Comparison of ENCODE assay signal across 9 cellular contexts in the genomic region with DNA sequence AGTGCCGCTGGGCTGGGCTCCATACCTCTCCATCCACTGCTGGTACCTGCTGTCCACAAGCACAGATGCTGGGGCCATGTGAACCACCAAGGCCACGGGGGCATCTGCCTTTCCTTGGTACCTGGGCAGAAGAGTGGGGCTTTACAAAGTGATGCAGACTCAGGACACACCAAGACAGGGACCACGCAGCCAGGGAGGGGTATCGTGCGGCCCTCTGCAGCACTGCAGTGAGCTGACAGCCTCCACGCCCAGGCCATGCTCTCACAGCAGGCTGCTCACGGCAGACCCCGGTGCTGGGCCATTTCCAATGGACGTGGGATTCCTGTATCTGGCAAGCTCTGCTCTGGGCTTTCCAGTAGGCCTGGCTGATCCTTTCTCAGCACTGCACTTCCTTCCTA. TPM values are rescaled to one million over a fixed set of nuclear protein-coding genes. Genes with fewer than 3 reads are reported as not detected.
DNase-seq lines count a peak whose midpoint lies in the region; ATAC-seq and TF ChIP-seq lines count a peak whose summit lies in the region.
"Had no signal": no experiment of that assay in that cellular context is flagged by ENCODE, and none has a peak within 500 bp of the region (broad histone marks: within the 10 kb centered on the region; RNA-seq: fewer than 3 reads in every experiment).

No MANE protein-coding gene starts in this region.

- no peaks in the 10 kb centered on the region for H3K27me3 ChIP-seq in left ventricle myocardium inferior (ENCODE audit: low read depth)

- H3K36me3 ChIP-seq in left ventricle myocardium inferior, result peaks cover 99% of the 10 kb centered on the region

- CTCF ChIA-PET in RWPE1 (lab: Yijun Ruan, JAX), result interaction anchor here (0.6 to 1.0 kb wide), 3 partner anchors 12 to 1126 kb away, joined by 3 to 7 read pairs (median 3); no protein-coding TSS in a partner anchor
- CTCF ChIA-PET in GM10248 (lab: Yijun Ruan, JAX), result interaction anchor here (0.9 to 5.0 kb wide), 18 partner anchors 10 to 822 kb away, joined by 3 to 56 read pairs (median 9); a partner anchor contains a TSS

- H3K4me1 ChIP-seq in left ventricle myocardium inferior, result peaks cover 8% of the 10 kb centered on the region

- ATAC-seq in GM18907 (IDR thresholded peaks at IDR 0.05; ENCODE audit: unreplicated experiment) (peak; percentile 40), GM18867 (IDR thresholded peaks at IDR 0.05; ENCODE audit: unreplicated experiment) (no peak)

- TF ChIP-seq CTCF in RWPE1 (conservative IDR thresholded peaks at IDR 0.05; ENCODE audit: low read depth) (peak; percentile 63), left ventricle myocardium inferior (IDR thresholded peaks at IDR 0.05; ENCODE audit: borderline replicate concordance) (peak; percentile 6), GM10248 (IDR thresholded peaks at IDR 0.05; ENCODE audit: control extremely low read depth, extremely low read depth, low read depth, missing control alignments) (no peak)

- no peak overlapping the region for H3K4me3 ChIP-seq in left ventricle myocardium inferior

- intact Hi-C loops in left ventricle myocardium inferior (cut with micrococcal nuclease), result no loop called here
- intact Hi-C loops in posterior vena cava (cut with DNase I), result loop anchor here (5.0 to 10.0 kb wide), 2 partner anchors 819 to 821 kb away; no protein-coding TSS in a partner anchor

- H3K9me3 ChIP-seq in left ventricle myocardium inferior (replicated peaks), result no peaks in the 10 kb centered on the region

- POLR2A ChIA-PET in RWPE1 (lab: Yijun Ruan, JAX; ENCODE audit: low non-redundant PET), result no interaction called here
- POLR2A ChIA-PET in GM10248 (lab: Yijun Ruan, JAX), result interaction anchor here (0.6 kb wide), 1 partner anchor 138 kb away, joined by 3 read pairs; no protein-coding TSS in a partner anchor

- no peak for DNase-seq in RWPE1 (ENCODE audit: low spot score)
- DNase-seq in left ventricle myocardium inferior, result no peak
- peak; percentile 66 for DNase-seq in posterior vena cava (ENCODE audit: low spot score)
- DNase-seq in NCI-H1417 treated with DMSO at 0.1 percent for 48 hours (lab: John Stamatoyannopoulos, UW), result no peak
- DNase-seq in COLO668 (lab: John Stamatoyannopoulos, UW; ENCODE audit: unreplicated experiment), result no peak
- no peak for DNase-seq in GM10248 (ENCODE audit: extremely low spot score)

- no peak overlapping the region for H3K27ac ChIP-seq in RWPE1
- no peak overlapping the region for H3K27ac ChIP-seq in left ventricle myocardium inferior (replicated peaks)
- H3K27ac ChIP-seq: KMS-11 had no signal

RNA-seq across cellular contexts. Expression of a gene that starts 14.4 kb away (rescaled TPM):
- 55.6 TPM for total RNA-seq in left ventricle myocardium inferior
- 10 to 100 TPM; 39.8 to 44.1 TPM for total RNA-seq in posterior vena cava
